ENCODE assay signal across 10 cellular contexts in genomic region chr10:73248259-73248724, GRCh38. TPM values are rescaled to one million over a fixed set of nuclear protein-coding genes. Genes with fewer than 3 reads are reported as not detected.
DNase-seq lines count a peak whose midpoint lies in the region; ATAC-seq and TF ChIP-seq lines count a peak whose summit lies in the region.
"Had no signal": no experiment of that assay in that cellular context is flagged by ENCODE, and none has a peak within 500 bp of the region (broad histone marks: within the 10 kb centered on the region; RNA-seq: fewer than 3 reads in every experiment).

No MANE protein-coding gene starts in this region.

- TF ChIP-seq CTCF in OCI-LY3 (IDR thresholded peaks at IDR 0.05; ENCODE audit: low read depth, low read length) = no peak
- TF ChIP-seq CTCF in endodermal cell (conservative IDR thresholded peaks at IDR 0.05) = no peak
- TF ChIP-seq CTCF in GM13977 (IDR thresholded peaks at IDR 0.05; ENCODE audit: extremely low read depth, insufficient read depth, missing control alignments) = no peak

- H3K36me3 ChIP-seq in OCI-LY3 (replicated peaks; ENCODE audit: low read depth, low read length) (peaks cover 31% of the 10 kb centered on the region), endodermal cell (ENCODE audit: control insufficient read depth, insufficient read depth, low read length) (peaks cover 45% of the 10 kb centered on the region)

- DNase-seq in activated T-cell treated with anti-CD3 and anti-CD28 coated beads, Interleukin-2, amount 50 U/mL, for 4 hours = no peak
- DNase-seq in activated T-cell treated with anti-CD3 and anti-CD28 coated beads, Interleukin-2, amount 50 U/mL, for 1 hour = no peak
- DNase-seq in endodermal cell (no peak), OCI-M1 (lab: John Stamatoyannopoulos, UW) (no peak), GM13977 (ENCODE audit: low spot score) (no peak)
- DNase-seq: SW 1271 had no signal

- no peaks in the 10 kb centered on the region for H3K9me3 ChIP-seq in OCI-LY3 (ENCODE audit: insufficient read depth, low read length)
- H3K9me3 ChIP-seq in endodermal cell (ENCODE audit: control insufficient read depth, low read length) = no peaks in the 10 kb centered on the region

- H3K4me1 ChIP-seq in OCI-LY3 (ENCODE audit: low read length) (peaks cover 35% of the 10 kb centered on the region), endodermal cell (ENCODE audit: control insufficient read depth, insufficient read depth, low read length) (peaks cover 8% of the 10 kb centered on the region)

- peak overlapping the region; percentile 98; the same call in 1 of the 2 replicates for H3K4me3 ChIP-seq in OCI-LY3 (ENCODE audit: low read length)
- peak overlapping the region; percentile 96 for H3K4me3 ChIP-seq in endodermal cell (ENCODE audit: low read length)

- H3K27me3 Mint-ChIP-seq in activated T-cell treated with anti-CD3 and anti-CD28 coated beads, Interleukin-2, amount 50 U/mL, for 4 hours (ENCODE audit: low read depth) = no peaks in the 10 kb centered on the region
- no peaks in the 10 kb centered on the region for H3K27me3 Mint-ChIP-seq in endodermal cell (ENCODE audit: insufficient read depth)
- H3K27me3 Mint-ChIP-seq in stimulated activated memory B cell treated with anti-CD40 and anti-IgM and Interleukin-4, amounts not matched to agents 10 μg/mL and 1 μg/mL and 100 μg/mL, for 72 hours = no peaks in the 10 kb centered on the region

- H3K36me3 Mint-ChIP-seq in activated T-cell treated with anti-CD3 and anti-CD28 coated beads, Interleukin-2, amount 50 U/mL, for 4 hours (ENCODE audit: insufficient read depth) = peaks cover 31% of the 10 kb centered on the region
- peaks cover 41% of the 10 kb centered on the region for H3K36me3 Mint-ChIP-seq in endodermal cell (ENCODE audit: low read depth)
- peaks cover 32% of the 10 kb centered on the region for H3K36me3 Mint-ChIP-seq in stimulated activated memory B cell treated with anti-CD40 and anti-IgM and Interleukin-4, amounts not matched to agents 10 μg/mL and 1 μg/mL and 100 μg/mL, for 72 hours

- 84 to 92% methylated on average over 2 to 5 of the region's 5 CpGs for WGBS in endodermal cell (ENCODE audit: insufficient coverage in 1 of 2, insufficient read length in 1 of 2), 2 experiments

- peak overlapping the region; percentile 97; the same call in 1 of the 2 replicates for H3K27ac ChIP-seq in OCI-LY3 (ENCODE audit: low read length)
- no peak overlapping the region for H3K27ac ChIP-seq in endodermal cell (ENCODE audit: low read depth, low read length)

- H3K27ac Mint-ChIP-seq in endodermal cell = peak overlapping the region; percentile 97
- H3K27ac Mint-ChIP-seq in stimulated activated memory B cell treated with anti-CD40 and anti-IgM and Interleukin-4, amounts not matched to agents 10 μg/mL and 1 μg/mL and 100 μg/mL, for 72 hours = peak overlapping the region; percentile 95

- H3K79me2 ChIP-seq in OCI-LY3 (ENCODE audit: low read length) = peaks cover 88% of the 10 kb centered on the region

- peak overlapping the region; percentile 99 for H3K4me3 Mint-ChIP-seq in activated T-cell treated with anti-CD3 and anti-CD28 coated beads, Interleukin-2, amount 50 U/mL, for 4 hours
- H3K4me3 Mint-ChIP-seq in endodermal cell = peak overlapping the region; percentile 93
- H3K4me3 Mint-ChIP-seq in stimulated activated memory B cell treated with anti-CD40 and anti-IgM and Interleukin-4, amounts not matched to agents 10 μg/mL and 1 μg/mL and 100 μg/mL, for 72 hours = peak overlapping the region; percentile 94

- H3K4me2 ChIP-seq in OCI-LY3 (ENCODE audit: low read length) = peak overlapping the region; percentile 64

- in situ Hi-C loops in GM13977 (cut with MboI; ENCODE audit: low pct_unique_long_range_greater_than_20kb, low sequenced_read_pairs, unreplicated experiment) = no loop called here

- ATAC-seq in activated T-cell treated with anti-CD3 and anti-CD28 coated beads, Interleukin-2, amount 50 U/mL, for 4 hours = no peak
- no peak for ATAC-seq in stimulated activated memory B cell treated with anti-CD40 and anti-IgM and Interleukin-4, amounts not matched to agents 10 μg/mL and 1 μg/mL and 100 μg/mL, for 72 hours
- ATAC-seq in GM19023 (IDR thresholded peaks at IDR 0.05; ENCODE audit: unreplicated experiment) = no peak
- ATAC-seq: left lobe of liver had no signal

- no peaks in the 10 kb centered on the region for H3K27me3 ChIP-seq in OCI-LY3 (ENCODE audit: low read depth, low read length)
- no peaks in the 10 kb centered on the region for H3K27me3 ChIP-seq in endodermal cell (ENCODE audit: control insufficient read depth, insufficient read depth, low read length, poor library complexity, severe bottlenecking)

- H2AFZ ChIP-seq in OCI-LY3 (ENCODE audit: low read depth, low read length) = no peak overlapping the region

- H3K9me3 Mint-ChIP-seq in activated T-cell treated with anti-CD3 and anti-CD28 coated beads, Interleukin-2, amount 50 U/mL, for 4 hours = no peaks in the 10 kb centered on the region
- no peaks in the 10 kb centered on the region for H3K9me3 Mint-ChIP-seq in endodermal cell
- H3K9me3 Mint-ChIP-seq in stimulated activated memory B cell treated with anti-CD40 and anti-IgM and Interleukin-4, amounts not matched to agents 10 μg/mL and 1 μg/mL and 100 μg/mL, for 72 hours = no peaks in the 10 kb centered on the region

- peaks cover 57% of the 10 kb centered on the region for H3K4me1 Mint-ChIP-seq in activated T-cell treated with anti-CD3 and anti-CD28 coated beads, Interleukin-2, amount 50 U/mL, for 4 hours (ENCODE audit: low read depth)
- peaks cover 31% of the 10 kb centered on the region for H3K4me1 Mint-ChIP-seq in endodermal cell
- peaks cover 74% of the 10 kb centered on the region for H3K4me1 Mint-ChIP-seq in stimulated activated memory B cell treated with anti-CD40 and anti-IgM and Interleukin-4, amounts not matched to agents 10 μg/mL and 1 μg/mL and 100 μg/mL, for 72 hours

- H3K9ac ChIP-seq in OCI-LY3 (ENCODE audit: low read length) (0 out of 2 replicates have a peak overlapping the region, but pooled peaks have one; percentile 68), endodermal cell (ENCODE audit: extremely low read depth, low read length, poor library complexity, severe bottlenecking) (no peak overlapping the region)

- no peaks in the 10 kb centered on the region; the same call in 1 of the 2 replicates for H4K20me1 ChIP-seq in OCI-LY3 (ENCODE audit: insufficient read depth, low read length)

RNA-seq across cellular contexts. Expression of gene DNAJC9, which starts 1.2 kb away (rescaled TPM):
- 10 to 100 TPM; 57.7 to 60.8 (median 59.9) TPM for total RNA-seq in activated T-cell treated with anti-CD3 and anti-CD28 coated beads, Interleukin-2, amount 50 U/mL, for 4 hours
- 10 to 100 TPM; 33.3 to 37.1 TPM for total RNA-seq in endodermal cell
- 38.7 TPM for polyA plus RNA-seq in endodermal cell (2013, experiment 1 of 2)
- polyA plus RNA-seq in endodermal cell (2013, experiment 2 of 2) = 39.2 TPM

RNA-seq across cellular contexts. Expression of gene MRPS16, which starts 4.2 kb away (rescaled TPM):
- total RNA-seq in activated T-cell treated with anti-CD3 and anti-CD28 coated beads, Interleukin-2, amount 50 U/mL, for 4 hours = 100 to 1,000 TPM; 141 to 156 (median 150) TPM
- total RNA-seq in endodermal cell = 100 to 1,000 TPM in 1 of 2 donors, 10 to 100 TPM in 1; 100.0 to 104 TPM
- polyA plus RNA-seq in endodermal cell (2013, experiment 1 of 2) = 96.6 TPM
- 99.0 TPM for polyA plus RNA-seq in endodermal cell (2013, experiment 2 of 2)
